Comparison of ENCODE assay signal across 8 cellular contexts in the genomic region with DNA sequence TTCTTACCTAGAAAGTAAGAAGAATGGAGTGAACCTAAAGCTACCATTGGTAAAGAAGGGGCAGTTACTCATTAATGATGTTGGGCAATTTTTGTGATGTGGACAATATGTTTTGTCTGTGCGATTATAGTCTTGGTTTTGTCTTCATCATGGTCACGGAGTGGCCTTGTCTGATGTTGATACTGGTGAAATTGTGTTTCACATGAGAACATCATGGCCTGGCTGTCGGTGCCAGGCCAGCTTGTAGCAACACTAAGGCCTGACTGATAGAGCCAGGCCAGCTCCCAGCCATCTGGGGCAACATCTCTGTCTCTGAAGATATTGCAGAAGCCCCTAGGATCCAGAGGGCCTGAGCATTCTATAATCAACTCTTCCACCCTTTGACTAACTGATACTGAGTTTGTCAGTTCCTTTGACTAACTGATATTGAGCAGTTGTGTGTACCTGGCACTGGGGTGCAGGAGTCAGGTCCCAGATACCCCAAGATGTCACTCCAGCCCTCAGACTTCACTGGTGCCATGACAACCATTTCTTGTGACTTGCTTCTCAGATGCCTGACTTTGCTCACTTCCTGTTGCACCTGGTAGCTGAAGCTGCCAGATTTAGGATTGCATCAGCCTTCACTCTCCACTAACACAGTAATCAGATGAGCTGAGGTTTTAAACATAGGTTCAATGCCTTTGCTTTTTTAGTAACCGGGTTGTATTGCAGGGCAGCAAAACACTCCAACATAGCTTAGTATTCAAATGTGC.
DNase-seq lines count a peak whose midpoint lies in the region; ATAC-seq and TF ChIP-seq lines count a peak whose summit lies in the region.

No MANE protein-coding gene starts in this region.

- TF ChIP-seq POLR2A in thyroid gland (IDR thresholded peaks at IDR 0.05), result no peak

- no peaks in the 10 kb centered on the region for H3K27me3 ChIP-seq in CD4-positive, alpha-beta memory T cell (ENCODE audit: insufficient read depth, low read length)
- H3K27me3 ChIP-seq in thyroid gland, result no peaks in the 10 kb centered on the region
- H3K27me3 ChIP-seq in H7 (ENCODE audit: control insufficient read depth, insufficient read depth, low read length), result no peaks in the 10 kb centered on the region

- no peaks in the 10 kb centered on the region for H3K27me3 Mint-ChIP-seq in CD4-positive, alpha-beta memory T cell

- intact Hi-C loops in CD4-positive, alpha-beta memory T cell (cut with micrococcal nuclease), result no loop called here
- intact Hi-C loops in thyroid gland (cut with DNase I), result no loop called here

- H3K27ac ChIP-seq in CD4-positive, alpha-beta memory T cell (ENCODE audit: low read depth, low read length), result no peak overlapping the region
- H3K27ac ChIP-seq in thyroid gland, result peak overlapping the region in 1 of 3 donors; percentile 42
- H3K27ac ChIP-seq in substantia nigra (ENCODE audit: low read depth, low read length, poor library complexity, severe bottlenecking), result no peak overlapping the region

- peaks cover 25% of the 10 kb centered on the region for H3K4me1 ChIP-seq in CD4-positive, alpha-beta memory T cell (ENCODE audit: insufficient read depth, low read length)
- H3K4me1 ChIP-seq in thyroid gland, result peaks cover 7 to 15% of the 10 kb centered on the region in 2 donors

- peaks cover 0 to 18% (median 10%) of the 10 kb centered on the region in 8 donors for H3K9me3 Mint-ChIP-seq in CD4-positive, alpha-beta memory T cell
- H3K9me3 Mint-ChIP-seq in activated naive CD4-positive, alpha-beta T cell treated with anti-CD3 and anti-CD28 coated beads, Interleukin-2, amount 50 U/mL, for 72 hours, result peaks cover 11 to 14% of the 10 kb centered on the region in 2 donors

- no peak for TF ChIP-seq CTCF in thyroid gland (IDR thresholded peaks at IDR 0.05)

- ATAC-seq in GM19328 (IDR thresholded peaks at IDR 0.05; ENCODE audit: unreplicated experiment) (peak; percentile 83), HG03175 (IDR thresholded peaks at IDR 0.05; ENCODE audit: unreplicated experiment) (peak; percentile 96)
- peak; percentile 84 to 93 for ATAC-seq in activated naive CD4-positive, alpha-beta T cell treated with anti-CD3 and anti-CD28 coated beads, Interleukin-2, amount 50 U/mL, for 72 hours

- peak overlapping the region in 6 of 7 donors; percentile 68 to 96 (median 87) for H3K27ac Mint-ChIP-seq in CD4-positive, alpha-beta memory T cell
- peak overlapping the region; percentile 67 to 98 for H3K27ac Mint-ChIP-seq in activated naive CD4-positive, alpha-beta T cell treated with anti-CD3 and anti-CD28 coated beads, Interleukin-2, amount 50 U/mL, for 72 hours

- H3K9me3 ChIP-seq in CD4-positive, alpha-beta memory T cell (ENCODE audit: control insufficient read depth in 1 of 2, low read length in 2 of 2), result no peaks in the 10 kb centered on the region
- H3K9me3 ChIP-seq in thyroid gland, result no peaks in the 10 kb centered on the region

- H3K4me1 Mint-ChIP-seq in CD4-positive, alpha-beta memory T cell, result peaks cover 11 to 28% (median 19%) of the 10 kb centered on the region in 4 donors

- peak in 4 of 5 donors; percentile 30 to 35 (median 32) for DNase-seq in CD4-positive, alpha-beta memory T cell
- no peak for DNase-seq in activated naive CD4-positive, alpha-beta T cell treated with anti-CD3 and anti-CD28 coated beads, Interleukin-2, amount 50 U/mL, for 72 hours (ENCODE audit: low spot score in 2 of 2)
- peak; percentile 18 to 35 for DNase-seq in thyroid gland
- no peak for DNase-seq in substantia nigra (lab: John Stamatoyannopoulos, UW)
- no peak for DNase-seq in H7
- no peak for DNase-seq in HuH-7 (ENCODE audit: low spot score)

- POLR2A ChIA-PET in CD4-positive, alpha-beta memory T cell (lab: Charles Lee; ENCODE audit: partially characterized antibody), result interaction anchor here (0.6 kb wide), 1 partner anchor 1335 kb away, joined by 3 read pairs; no protein-coding TSS in a partner anchor

- CTCF ChIA-PET in CD4-positive, alpha-beta memory T cell (lab: Charles Lee; ENCODE audit: partially characterized antibody), result interaction anchor here (0.8 to 8.5 kb wide), 2 partner anchors 10 to 14 kb away, joined by 3 to 44 read pairs; no protein-coding TSS in a partner anchor

- H3K4me3 ChIP-seq in CD4-positive, alpha-beta memory T cell (ENCODE audit: low read length in 2 of 2), result no peak overlapping the region
- H3K4me3 ChIP-seq in thyroid gland (replicated peaks in 1 of 3), result no peak overlapping the region
- H3K4me3 ChIP-seq in H7 (ENCODE audit: insufficient read depth, low read depth, low read length), result no peak overlapping the region

- H3K36me3 Mint-ChIP-seq in CD4-positive, alpha-beta memory T cell, result peaks cover 44 to 68% of the 10 kb centered on the region in 2 donors
- H3K36me3 Mint-ChIP-seq in activated naive CD4-positive, alpha-beta T cell treated with anti-CD3 and anti-CD28 coated beads, Interleukin-2, amount 50 U/mL, for 72 hours, result peaks cover 37 to 89% of the 10 kb centered on the region in 2 donors

- H3K36me3 ChIP-seq in CD4-positive, alpha-beta memory T cell (ENCODE audit: insufficient read depth, low read length), result peaks cover 5% of the 10 kb centered on the region
- H3K36me3 ChIP-seq in thyroid gland, result peaks cover 0 to 13% of the 10 kb centered on the region in 2 donors
- H3K36me3 ChIP-seq in H7 (replicated peaks; ENCODE audit: control insufficient read depth, insufficient read depth, low read length), result no peaks in the 10 kb centered on the region; the same call in 1 of the 2 replicates

- H3K4me3 Mint-ChIP-seq in CD4-positive, alpha-beta memory T cell, result peak overlapping the region in 2 of 8 donors; percentile 17 to 61

- 67 to 73% methylated on average over 4 of the region's 4 CpGs for WGBS in thyroid gland, 2 donors

Comparison
In these comparisons a context has a peak if more than half of its experiments do, and no peak if none do; other contexts are left out.
1. DNase-seq: peak in CD4-positive, alpha-beta memory T cell (4 of 5) and thyroid gland (2 of 2); none in activated naive CD4-positive, alpha-beta T cell treated with anti-CD3 and anti-CD28 coated beads, Interleukin-2, amount 50 U/mL, for 72 hours (0 of 2), substantia nigra (0 of 49), H7 (single experiment) and HuH-7 (single experiment).
2. Peak in every context shown above with its lines, with median percentiles within 50 percentile points of each other: ATAC-seq.